In genomic region chr11:69234171-69234570, GRCh38 we compare ENCODE assay signal across 24 cellular contexts. TPM values are rescaled to one million over a fixed set of nuclear protein-coding genes. Genes with fewer than 3 reads are reported as not detected.
"Had no signal": no experiment of that assay in that cellular context is flagged by ENCODE, and none has a peak within 500 bp of the region (broad histone marks: within the 10 kb centered on the region; RNA-seq: fewer than 3 reads in every experiment).

No MANE protein-coding gene starts in this region.

- H3K27me3 ChIP-seq: thyroid gland had no signal

- H3K4me1 Mint-ChIP-seq: immature natural killer cell had no signal

- H3K27ac Mint-ChIP-seq: activated naive CD4-positive, alpha-beta T cell treated with anti-CD3 and anti-CD28 coated beads, Interleukin-2, amount 50 U/mL, for 72 hours; dendritic cell treated with granulocyte-macrophage colony-stimulating factor and Interleukin-4, amounts not matched to agents 40 ng/mL and 50 ng/mL, for 4 days; immature natural killer cell; progenitor cell of endocrine pancreas had no signal

- H3K4me3 ChIP-seq: spleen, thyroid gland had no signal

- H3K27ac ChIP-seq: spleen, thyroid gland, WERI-Rb-1 had no signal

- H3K4me3 Mint-ChIP-seq: brain; dendritic cell treated with granulocyte-macrophage colony-stimulating factor and Interleukin-4, amounts not matched to agents 40 ng/mL and 50 ng/mL, for 4 days; immature natural killer cell; nephron had no signal

- H3K9me3 Mint-ChIP-seq: dendritic cell treated with granulocyte-macrophage colony-stimulating factor and Interleukin-4, amounts not matched to agents 40 ng/mL and 50 ng/mL, for 4 days had no signal

- H3K9me3 ChIP-seq: spleen, thyroid gland had no signal

- DNase-seq: activated CD4-positive, CD25-positive, alpha-beta regulatory T cell treated with anti-CD3 and anti-CD28 coated beads, Interleukin-2, amount 50 U/mL, for 72 hours; effector CD8-positive, alpha-beta T cell; foreskin melanocyte; immature natural killer cell; kidney glomerular epithelial cell; left ventricle myocardium superior; mammary epithelial cell; midbrain; retina; spleen; stimulated activated CD4-positive, alpha-beta T cell treated with anti-CD3 and anti-CD28 coated beads, Interleukin-4, amount 100 ng/mL, for 24 hours; stimulated activated naive CD4-positive, alpha-beta T cell treated with Interleukin-2 at 50 U/mL for 16 hours; T-helper 1 cell; thyroid gland; WERI-Rb-1 had no signal

- H3K36me3 ChIP-seq: spleen, thyroid gland, WERI-Rb-1 had no signal

- ATAC-seq: activated naive CD4-positive, alpha-beta T cell treated with anti-CD3 and anti-CD28 coated beads, Interleukin-2, amount 50 U/mL, for 72 hours; left ventricle myocardium superior had no signal

- H3K36me3 Mint-ChIP-seq: brain, immature natural killer cell had no signal

- H3K4me1 ChIP-seq: spleen, thyroid gland had no signal

RNA-seq across cellular contexts. Expression of gene MYEOV, which starts 59.8 kb away (rescaled TPM):
- total RNA-seq: activated naive CD4-positive, alpha-beta T cell treated with anti-CD3 and anti-CD28 coated beads, Interleukin-2, amount 50 U/mL, for 72 hours; cardiac septum; left ventricle myocardium superior; myocyte; urinary bladder had no signal
- polyA plus RNA-seq: aorta, immature natural killer cell had no signal
